Comparison of ENCODE assay signal across 37 cellular contexts in the genomic region with DNA sequence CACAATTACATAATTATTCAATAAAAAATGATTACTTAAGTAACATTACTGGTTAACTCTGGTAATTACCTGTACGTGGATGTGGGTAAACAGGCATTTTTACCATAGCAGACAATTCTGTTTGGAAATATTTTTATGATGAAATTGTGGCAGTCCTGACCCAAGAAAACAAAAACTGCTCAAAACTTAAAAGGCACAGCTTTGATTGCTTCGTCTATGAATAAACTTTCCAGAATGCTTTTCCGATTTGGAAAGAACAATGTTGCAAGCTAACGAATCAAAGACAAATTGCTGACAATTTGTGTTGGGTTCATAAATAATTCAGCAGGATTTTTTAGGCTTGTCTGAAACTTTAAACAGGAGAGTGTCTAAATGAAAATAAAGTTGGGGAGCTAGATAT.
"Had no signal": no experiment of that assay in that cellular context is flagged by ENCODE, and none has a peak within 500 bp of the region (broad histone marks: within the 10 kb centered on the region; RNA-seq: fewer than 3 reads in every experiment).

No MANE protein-coding gene starts in this region.

- H3K4me1 Mint-ChIP-seq: activated naive CD4-positive, alpha-beta T cell treated with anti-CD3 and anti-CD28 coated beads, Interleukin-2, amount 10 ng/mL, durations not matched to agents 7 days and 5 days; activated naive CD4-positive, alpha-beta T cell treated with anti-CD3 and anti-CD28 coated beads, Interleukin-2, amount 50 U/mL, for 24 hours; activated naive CD8-positive, alpha-beta T cell treated with anti-CD3 and anti-CD28 coated beads for 36 hours; activated naive CD8-positive, alpha-beta T cell treated with anti-CD3 and anti-CD28 coated beads, Interleukin-2, amount 10 ng/mL, durations not matched to agents 7 days and 5 days; activated naive CD8-positive, alpha-beta T cell treated with anti-CD3 and anti-CD28 coated beads, Interleukin-2, amount 50 U/mL, for 24 hours; activated T-helper 17 cell treated with anti-CD3 and anti-CD28 coated beads, Interleukin-2, amount 50 U/mL, for 72 hours; brain; central memory CD8-positive, alpha-beta T cell had no signal

- DNase-seq: activated effector memory CD4-positive, alpha-beta T cell treated with anti-CD3 and anti-CD28 coated beads, Interleukin-2, amount 50 U/mL, for 16 hours; activated effector memory CD4-positive, alpha-beta T cell treated with Interleukin-2 at 50 U/mL for 16 hours; activated gamma-delta T cell; activated gamma-delta T cell treated with Interleukin-2 at 50 U/mL for 16 hours; activated naive CD4-positive, alpha-beta T cell; activated naive CD4-positive, alpha-beta T cell treated with anti-CD3 and anti-CD28 coated beads for 36 hours; activated naive CD4-positive, alpha-beta T cell treated with anti-CD3 and anti-CD28 coated beads, Interleukin-2, amount 10 ng/mL, durations not matched to agents 7 days and 5 days; activated naive CD4-positive, alpha-beta T cell treated with anti-CD3 and anti-CD28 coated beads, Interleukin-2, amount 50 U/mL, for 16 hours; activated naive CD4-positive, alpha-beta T cell treated with Interleukin-2 at 50 U/mL for 16 hours; activated naive CD8-positive, alpha-beta T cell treated with anti-CD3 and anti-CD28 coated beads for 36 hours; activated naive CD8-positive, alpha-beta T cell treated with anti-CD3 and anti-CD28 coated beads, Interleukin-2, amount 10 ng/mL, durations not matched to agents 7 days and 5 days; activated naive CD8-positive, alpha-beta T cell treated with anti-CD3 and anti-CD28 coated beads, Interleukin-2, amount 50 U/mL, for 24 hours; activated T-cell treated with anti-CD3 and anti-CD28 coated beads, Interleukin-2, amount 50 U/mL, for 1 hour; activated T-cell treated with anti-CD3 and anti-CD28 coated beads, Interleukin-2, amount 50 U/mL, for 24 hours; activated T-cell treated with anti-CD3 and anti-CD28 coated beads, Interleukin-2, amount 50 U/mL, for 4 hours; activated T-cell treated with anti-CD3 and anti-CD28 coated beads, Interleukin-2, amount 50 U/mL, for 48 hours; activated T-cell treated with anti-CD3 and anti-CD28 coated beads, Interleukin-2, amount 50 U/mL, for 72 hours; adrenal gland; amniotic stem cell; amygdala; anterior cingulate cortex; aorta; body of pancreas; brain microvascular endothelial cell; caudate nucleus; central memory CD4-positive, alpha-beta T cell; cerebellar nuclear complex had no signal

- H3K27me3 Mint-ChIP-seq: activated naive CD4-positive, alpha-beta T cell treated with anti-CD3 and anti-CD28 coated beads, Interleukin-2, amount 10 ng/mL, durations not matched to agents 7 days and 5 days; activated naive CD8-positive, alpha-beta T cell; activated naive CD8-positive, alpha-beta T cell treated with anti-CD3 and anti-CD28 coated beads for 36 hours; activated naive CD8-positive, alpha-beta T cell treated with anti-CD3 and anti-CD28 coated beads, Interleukin-2, amount 50 U/mL, for 24 hours; activated T-cell treated with anti-CD3 and anti-CD28 coated beads, Interleukin-2, amount 50 U/mL, for 24 hours; activated T-helper 17 cell treated with anti-CD3 and anti-CD28 coated beads, Interleukin-2, amount 50 U/mL, for 72 hours; brain; central memory CD8-positive, alpha-beta T cell had no signal

- H3K4me3 Mint-ChIP-seq: activated naive CD4-positive, alpha-beta T cell treated with anti-CD3 and anti-CD28 coated beads for 36 hours; activated naive CD4-positive, alpha-beta T cell treated with anti-CD3 and anti-CD28 coated beads, Interleukin-2, amount 10 ng/mL, durations not matched to agents 7 days and 5 days; activated naive CD4-positive, alpha-beta T cell treated with anti-CD3 and anti-CD28 coated beads, Interleukin-2, amount 50 U/mL, for 24 hours; activated naive CD8-positive, alpha-beta T cell; activated naive CD8-positive, alpha-beta T cell treated with anti-CD3 and anti-CD28 coated beads for 36 hours; activated naive CD8-positive, alpha-beta T cell treated with anti-CD3 and anti-CD28 coated beads, Interleukin-2, amount 10 ng/mL, durations not matched to agents 7 days and 5 days; activated naive CD8-positive, alpha-beta T cell treated with anti-CD3 and anti-CD28 coated beads, Interleukin-2, amount 50 U/mL, for 24 hours; activated T-cell treated with anti-CD3 and anti-CD28 coated beads, Interleukin-2, amount 50 U/mL, for 24 hours; activated T-cell treated with anti-CD3 and anti-CD28 coated beads, Interleukin-2, amount 50 U/mL, for 4 hours; activated T-cell treated with anti-CD3 and anti-CD28 coated beads, Interleukin-2, amount 50 U/mL, for 72 hours; activated T-helper 1 cell treated with anti-CD3 and anti-CD28 coated beads, Interleukin-12 subunit alpha, Interleukin-12 subunit beta, Interleukin-2, Interleukin-4 antibody, amounts not matched to agents 30 ng/mL and 10 ng/mL and 1 ng/mL, durations not matched to agents 14 hours and 24 hours and 36 hours; activated T-helper 17 cell treated with anti-CD3 and anti-CD28 coated beads, Interleukin-2, amount 50 U/mL, for 72 hours; brain; central memory CD8-positive, alpha-beta T cell had no signal

- H3K36me3 ChIP-seq: adrenal gland, ascending aorta, brain microvascular endothelial cell, cardiac muscle cell had no signal

- H3K27ac ChIP-seq: adrenal gland, ascending aorta, body of pancreas, brain microvascular endothelial cell, cardiac muscle cell had no signal

- H3K27ac Mint-ChIP-seq: activated naive CD4-positive, alpha-beta T cell treated with anti-CD3 and anti-CD28 coated beads for 36 hours; activated naive CD4-positive, alpha-beta T cell treated with anti-CD3 and anti-CD28 coated beads, Interleukin-2, amount 10 ng/mL, durations not matched to agents 7 days and 5 days; activated naive CD4-positive, alpha-beta T cell treated with anti-CD3 and anti-CD28 coated beads, Interleukin-2, amount 50 U/mL, for 24 hours; activated naive CD4-positive, alpha-beta T cell treated with anti-CD3 and anti-CD28 coated beads, Interleukin-2, amount 50 U/mL, for 72 hours; activated naive CD8-positive, alpha-beta T cell; activated naive CD8-positive, alpha-beta T cell treated with anti-CD3 and anti-CD28 coated beads for 36 hours; activated naive CD8-positive, alpha-beta T cell treated with anti-CD3 and anti-CD28 coated beads, Interleukin-2, amount 10 ng/mL, durations not matched to agents 7 days and 5 days; activated naive CD8-positive, alpha-beta T cell treated with anti-CD3 and anti-CD28 coated beads, Interleukin-2, amount 50 U/mL, for 24 hours; activated T-cell treated with anti-CD3 and anti-CD28 coated beads, Interleukin-2, amount 50 U/mL, for 24 hours; activated T-cell treated with anti-CD3 and anti-CD28 coated beads, Interleukin-2, amount 50 U/mL, for 72 hours; activated T-helper 1 cell treated with anti-CD3 and anti-CD28 coated beads, Interleukin-12 subunit alpha, Interleukin-12 subunit beta, Interleukin-2, Interleukin-4 antibody, amounts not matched to agents 30 ng/mL and 10 ng/mL and 1 ng/mL, durations not matched to agents 14 hours and 24 hours and 36 hours; activated T-helper 17 cell treated with anti-CD3 and anti-CD28 coated beads, Interleukin-2, amount 50 U/mL, for 72 hours; activated T-helper 2 cell treated with anti-CD3 and anti-CD28 coated beads, Interferon-gamma antibody, Interleukin-2, Interleukin-4, amounts not matched to agents 10 μg/mL and 5 μg/mL and 100 μg/mL, durations not matched to agents 14 hours and 24 hours and 36 hours; brain had no signal

- H3K9me3 Mint-ChIP-seq: activated naive CD4-positive, alpha-beta T cell treated with anti-CD3 and anti-CD28 coated beads for 36 hours; activated naive CD4-positive, alpha-beta T cell treated with anti-CD3 and anti-CD28 coated beads, Interleukin-2, amount 10 ng/mL, durations not matched to agents 7 days and 5 days; activated naive CD4-positive, alpha-beta T cell treated with anti-CD3 and anti-CD28 coated beads, Interleukin-2, amount 50 U/mL, for 24 hours; activated naive CD4-positive, alpha-beta T cell treated with anti-CD3 and anti-CD28 coated beads, Interleukin-2, amount 50 U/mL, for 72 hours; activated naive CD8-positive, alpha-beta T cell treated with anti-CD3 and anti-CD28 coated beads for 36 hours; activated naive CD8-positive, alpha-beta T cell treated with anti-CD3 and anti-CD28 coated beads, Interleukin-2, amount 10 ng/mL, durations not matched to agents 7 days and 5 days; activated naive CD8-positive, alpha-beta T cell treated with anti-CD3 and anti-CD28 coated beads, Interleukin-2, amount 50 U/mL, for 24 hours; activated T-cell treated with anti-CD3 and anti-CD28 coated beads, Interleukin-2, amount 50 U/mL, for 24 hours; activated T-cell treated with anti-CD3 and anti-CD28 coated beads, Interleukin-2, amount 50 U/mL, for 4 hours; activated T-cell treated with anti-CD3 and anti-CD28 coated beads, Interleukin-2, amount 50 U/mL, for 72 hours; activated T-helper 1 cell treated with anti-CD3 and anti-CD28 coated beads, Interleukin-12 subunit alpha, Interleukin-12 subunit beta, Interleukin-2, Interleukin-4 antibody, amounts not matched to agents 30 ng/mL and 10 ng/mL and 1 ng/mL, durations not matched to agents 14 hours and 24 hours and 36 hours; activated T-helper 17 cell treated with anti-CD3 and anti-CD28 coated beads, Interleukin-2, amount 50 U/mL, for 72 hours; activated T-helper 2 cell treated with anti-CD3 and anti-CD28 coated beads, Interferon-gamma antibody, Interleukin-2, Interleukin-4, amounts not matched to agents 10 μg/mL and 5 μg/mL and 100 μg/mL, durations not matched to agents 14 hours and 24 hours and 36 hours; brain; central memory CD8-positive, alpha-beta T cell had no signal

- H3K27me3 ChIP-seq: adrenal gland, ascending aorta, body of pancreas, brain microvascular endothelial cell, cardiac muscle cell had no signal

- H3K36me3 Mint-ChIP-seq: activated naive CD4-positive, alpha-beta T cell treated with anti-CD3 and anti-CD28 coated beads, Interleukin-2, amount 10 ng/mL, durations not matched to agents 7 days and 5 days; activated naive CD4-positive, alpha-beta T cell treated with anti-CD3 and anti-CD28 coated beads, Interleukin-2, amount 50 U/mL, for 24 hours; activated naive CD4-positive, alpha-beta T cell treated with anti-CD3 and anti-CD28 coated beads, Interleukin-2, amount 50 U/mL, for 72 hours; activated naive CD8-positive, alpha-beta T cell; activated naive CD8-positive, alpha-beta T cell treated with anti-CD3 and anti-CD28 coated beads for 36 hours; activated naive CD8-positive, alpha-beta T cell treated with anti-CD3 and anti-CD28 coated beads, Interleukin-2, amount 10 ng/mL, durations not matched to agents 7 days and 5 days; brain had no signal

- H3K4me3 ChIP-seq: adrenal gland, ascending aorta, body of pancreas, cardiac muscle cell had no signal

- H3K4me1 ChIP-seq: adrenal gland, ascending aorta, body of pancreas had no signal

- H3K9me3 ChIP-seq: adrenal gland, ascending aorta, body of pancreas had no signal

- ATAC-seq: activated naive CD4-positive, alpha-beta T cell treated with anti-CD3 and anti-CD28 coated beads, Interleukin-2, amount 50 U/mL, for 72 hours; activated naive CD8-positive, alpha-beta T cell treated with anti-CD3 and anti-CD28 coated beads, Interleukin-2, amount 50 U/mL, for 24 hours; activated T-cell treated with anti-CD3 and anti-CD28 coated beads, Interleukin-2, amount 50 U/mL, for 4 hours; activated T-cell treated with anti-CD3 and anti-CD28 coated beads, Interleukin-2, amount 50 U/mL, for 72 hours; activated T-helper 17 cell treated with anti-CD3 and anti-CD28 coated beads, Interleukin-2, amount 50 U/mL, for 72 hours; body of pancreas had no signal
